ENCODE assay signal across 8 cellular contexts in the genomic region with DNA sequence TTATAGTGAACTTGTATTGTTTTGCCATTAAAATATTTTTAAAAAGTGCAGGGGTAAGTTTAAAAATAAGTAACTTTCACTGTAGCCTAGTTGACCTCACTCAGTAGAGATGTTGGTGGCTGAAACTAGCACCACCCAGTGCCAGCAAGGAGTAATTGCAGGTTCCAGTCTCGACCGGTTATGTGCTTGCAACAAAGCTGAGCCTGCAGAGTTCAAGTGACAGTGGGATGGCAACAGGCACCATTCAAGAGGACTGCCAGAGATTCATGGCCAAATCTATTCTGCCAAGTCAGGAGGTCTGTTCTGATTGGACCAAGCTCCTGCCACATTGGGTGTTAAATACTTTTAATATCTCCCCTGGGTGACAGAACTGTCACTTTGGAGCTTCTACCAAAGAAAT. TPM values are rescaled to one million over a fixed set of nuclear protein-coding genes. Genes with fewer than 3 reads are reported as not detected.
DNase-seq lines count a peak whose midpoint lies in the region; ATAC-seq and TF ChIP-seq lines count a peak whose summit lies in the region.

No MANE protein-coding gene starts in this region.

- H3K27ac ChIP-seq in naive thymus-derived CD4-positive, alpha-beta T cell (ENCODE audit: low read depth, low read length) = no peak overlapping the region

- no peaks in the 10 kb centered on the region for H3K4me1 ChIP-seq in naive thymus-derived CD4-positive, alpha-beta T cell (ENCODE audit: control insufficient read depth in 2 of 2, insufficient read depth in 2 of 2, low read length in 2 of 2)

- peak; percentile 69 for TF ChIP-seq CTCF in cardiac fibroblast (IDR thresholded peaks at IDR 0.05; ENCODE audit: low read depth, low read length)

- H3K9me3 ChIP-seq in naive thymus-derived CD4-positive, alpha-beta T cell (ENCODE audit: control insufficient read depth in 2 of 3, low read length in 3 of 3) = no peaks in the 10 kb centered on the region

- peak; percentile 57 to 61 for ATAC-seq in activated naive CD4-positive, alpha-beta T cell treated with anti-CD3 and anti-CD28 coated beads, Interleukin-2, amount 50 U/mL, for 72 hours
- peak; percentile 50 for ATAC-seq in naive thymus-derived CD4-positive, alpha-beta T cell
- no peak for ATAC-seq in HG02571 (IDR thresholded peaks at IDR 0.05; ENCODE audit: unreplicated experiment)
- no peak for ATAC-seq in GM21515 (IDR thresholded peaks at IDR 0.05; ENCODE audit: unreplicated experiment)

- intact Hi-C loops in naive thymus-derived CD4-positive, alpha-beta T cell (cut with micrococcal nuclease) = loop anchor here in 1 of 2 donors (2.0 kb wide), 1 partner anchor 52 kb away; no protein-coding TSS in a partner anchor

- peak overlapping the region in 3 of 10 donors; percentile 25 to 69 (median 39) for H3K4me3 Mint-ChIP-seq in naive thymus-derived CD4-positive, alpha-beta T cell

- CTCF ChIA-PET in naive thymus-derived CD4-positive, alpha-beta T cell (lab: Charles Lee) = interaction anchor here (1.0 kb wide), 1 partner anchor 60 kb away, joined by 3 read pairs; no protein-coding TSS in a partner anchor

- no peak overlapping the region for H3K27ac Mint-ChIP-seq in activated naive CD4-positive, alpha-beta T cell treated with anti-CD3 and anti-CD28 coated beads, Interleukin-2, amount 50 U/mL, for 72 hours
- H3K27ac Mint-ChIP-seq in naive thymus-derived CD4-positive, alpha-beta T cell = no peak overlapping the region

- no peaks in the 10 kb centered on the region for H3K36me3 ChIP-seq in naive thymus-derived CD4-positive, alpha-beta T cell (ENCODE audit: control insufficient read depth in 2 of 3, insufficient read depth in 3 of 3, low read length in 3 of 3)

- no peaks in the 10 kb centered on the region for H3K9me3 Mint-ChIP-seq in activated naive CD4-positive, alpha-beta T cell treated with anti-CD3 and anti-CD28 coated beads, Interleukin-2, amount 50 U/mL, for 72 hours
- peaks cover 0 to 14% (median 2%) of the 10 kb centered on the region in 11 donors for H3K9me3 Mint-ChIP-seq in naive thymus-derived CD4-positive, alpha-beta T cell

- peaks cover 8 to 16% (median 14%) of the 10 kb centered on the region in 7 donors for H3K4me1 Mint-ChIP-seq in naive thymus-derived CD4-positive, alpha-beta T cell

- H3K36me3 Mint-ChIP-seq in activated naive CD4-positive, alpha-beta T cell treated with anti-CD3 and anti-CD28 coated beads, Interleukin-2, amount 50 U/mL, for 72 hours = peaks cover 8 to 16% of the 10 kb centered on the region in 2 donors
- peaks cover 0 to 7% (median 1%) of the 10 kb centered on the region in 5 donors for H3K36me3 Mint-ChIP-seq in naive thymus-derived CD4-positive, alpha-beta T cell

- DNase-seq in activated naive CD4-positive, alpha-beta T cell treated with anti-CD3 and anti-CD28 coated beads, Interleukin-2, amount 50 U/mL, for 72 hours (ENCODE audit: low spot score in 2 of 2) = peak in 1 of 2 donors; percentile 35
- DNase-seq in activated naive CD4-positive, alpha-beta T cell (lab: John Stamatoyannopoulos, UW) = no peak
- peak; percentile 30 to 71 for DNase-seq in NCI-H526 (lab: John Stamatoyannopoulos, UW)
- peak; percentile 52 to 73 for DNase-seq in cardiac fibroblast (ENCODE audit: low read depth in 2 of 2)
- DNase-seq in naive thymus-derived CD4-positive, alpha-beta T cell = peak in 2 of 9 donors; percentile 13 to 15
- no peak for DNase-seq in hippocampal formation (lab: John Stamatoyannopoulos, UW)

- H3K27me3 ChIP-seq in naive thymus-derived CD4-positive, alpha-beta T cell (ENCODE audit: control insufficient read depth in 2 of 2, insufficient read depth in 2 of 2, low read length in 2 of 2) = peaks cover 0 to 3% of the 10 kb centered on the region in 2 donors

- no peak overlapping the region for H3K4me3 ChIP-seq in cardiac fibroblast (replicated peaks in 1 of 2; ENCODE audit: low read depth in 2 of 2, low read length in 2 of 2)
- H3K4me3 ChIP-seq in naive thymus-derived CD4-positive, alpha-beta T cell (ENCODE audit: low read length) = no peak overlapping the region

- POLR2A ChIA-PET in naive thymus-derived CD4-positive, alpha-beta T cell (lab: Charles Lee) = no interaction called here

- H3K27me3 Mint-ChIP-seq in naive thymus-derived CD4-positive, alpha-beta T cell = peaks cover 25 to 44% (median 27%) of the 10 kb centered on the region in 5 donors

RNA-seq across cellular contexts. Expression of a gene that starts 2.7 kb away (rescaled TPM):
- 1 to 10 TPM; 1.4 to 4.3 TPM for total RNA-seq in activated naive CD4-positive, alpha-beta T cell treated with anti-CD3 and anti-CD28 coated beads, Interleukin-2, amount 50 U/mL, for 72 hours
- total RNA-seq in naive thymus-derived CD4-positive, alpha-beta T cell = 1 to 10 TPM in 1 of 5 experiments, not detected in 4; 1.5 TPM
- polyA plus RNA-seq in naive thymus-derived CD4-positive, alpha-beta T cell = not detected

Comparison
In these comparisons a context has a peak if more than half of its experiments do, and no peak if none do; other contexts are left out.
1. ATAC-seq: peak in activated naive CD4-positive, alpha-beta T cell treated with anti-CD3 and anti-CD28 coated beads, Interleukin-2, amount 50 U/mL, for 72 hours (2 of 2) and naive thymus-derived CD4-positive, alpha-beta T cell (single experiment); none in HG02571 (single experiment) and GM21515 (single experiment).
2. DNase-seq: peak in NCI-H526 (2 of 2) and cardiac fibroblast (2 of 2); none in activated naive CD4-positive, alpha-beta T cell (0 of 4) and hippocampal formation (0 of 2).